10 cellular contexts compared by ENCODE assay signal in genomic region chr17:77464988-77465357, GRCh38.
DNase-seq lines count a peak whose midpoint lies in the region; ATAC-seq and TF ChIP-seq lines count a peak whose summit lies in the region.
"Had no signal": no experiment of that assay in that cellular context is flagged by ENCODE, and none has a peak within 500 bp of the region (broad histone marks: within the 10 kb centered on the region; RNA-seq: fewer than 3 reads in every experiment).

No MANE protein-coding gene starts in this region.

- H3K79me2 ChIP-seq in OCI-LY7 (ENCODE audit: insufficient read depth, low read depth, low read length) = peaks cover 96% of the 10 kb centered on the region

- no peak for DNase-seq in T-helper 1 cell
- DNase-seq in OCI-LY7 (ENCODE audit: low spot score) = no peak
- no peak for DNase-seq in epithelial cell of prostate (ENCODE audit: low read depth, low spot score)
- no peak for DNase-seq in gastrocnemius medialis
- DNase-seq in iPS-NIHi7 (ENCODE audit: extremely low spot score) = no peak
- no peak for DNase-seq in HCEC 1CT
- DNase-seq: 8988T, retina had no signal

- H3K4me3 Mint-ChIP-seq in T-helper 1 cell treated with Interleukin-12 subunit alpha and Interleukin-12 subunit beta and Interleukin-4 antibody, amounts not matched to agents 30 μg/mL and 1 μg/mL, for 36 hours = peak overlapping the region; percentile 62

- no peaks in the 10 kb centered on the region for H3K9me3 ChIP-seq in OCI-LY7 (ENCODE audit: low read length)
- no peaks in the 10 kb centered on the region for H3K9me3 ChIP-seq in gastrocnemius medialis

- peaks cover 97% of the 10 kb centered on the region for H3K4me1 ChIP-seq in OCI-LY7 (ENCODE audit: insufficient read depth, low read length, poor library complexity, severe bottlenecking)
- H3K4me1 ChIP-seq in gastrocnemius medialis = peaks cover 11 to 28% of the 10 kb centered on the region in 2 donors

- ATAC-seq in gastrocnemius medialis = no peak
- no peak for ATAC-seq in HG02981 (IDR thresholded peaks at IDR 0.05; ENCODE audit: unreplicated experiment)

- H3K27me3 Mint-ChIP-seq in T-helper 1 cell treated with Interleukin-12 subunit alpha and Interleukin-12 subunit beta and Interleukin-4 antibody, amounts not matched to agents 30 μg/mL and 1 μg/mL, for 36 hours (ENCODE audit: low read depth) = no peaks in the 10 kb centered on the region

- no TSS peak for BruUV-seq in OCI-LY7 (replicated peaks; lab: Mats Ljungman, UMichigan)

- H3K9me3 Mint-ChIP-seq in T-helper 1 cell treated with Interleukin-12 subunit alpha and Interleukin-12 subunit beta and Interleukin-4 antibody, amounts not matched to agents 30 μg/mL and 1 μg/mL, for 36 hours = peaks cover 3% of the 10 kb centered on the region

- no peaks in the 10 kb centered on the region; the same call in 1 of the 2 replicates for H4K20me1 ChIP-seq in OCI-LY7 (ENCODE audit: insufficient read depth, low read length)

- POLR2A ChIA-PET in OCI-LY7 (lab: Charles Lee) = interaction anchor here (0.7 to 1.4 kb wide), 5 partner anchors 10 to 142 kb away, joined by 3 to 10 read pairs (median 5); no protein-coding TSS in a partner anchor

- H3K4me1 Mint-ChIP-seq in T-helper 1 cell treated with Interleukin-12 subunit alpha and Interleukin-12 subunit beta and Interleukin-4 antibody, amounts not matched to agents 30 μg/mL and 1 μg/mL, for 36 hours (ENCODE audit: low read depth) = peaks cover 67% of the 10 kb centered on the region

- H3K36me3 ChIP-seq in OCI-LY7 (ENCODE audit: insufficient read depth, low read length) (peaks cover 63% of the 10 kb centered on the region), gastrocnemius medialis (no peaks in the 10 kb centered on the region)

- peaks cover 39% of the 10 kb centered on the region for H3K36me3 Mint-ChIP-seq in T-helper 1 cell treated with Interleukin-12 subunit alpha and Interleukin-12 subunit beta and Interleukin-4 antibody, amounts not matched to agents 30 μg/mL and 1 μg/mL, for 36 hours (ENCODE audit: low read depth)

- H3K27ac ChIP-seq in OCI-LY7 (ENCODE audit: low read depth, low read length, poor library complexity, severe bottlenecking) = peak overlapping the region; percentile 95
- peak overlapping the region; percentile 84 for H3K27ac ChIP-seq in epithelial cell of prostate
- H3K27ac ChIP-seq in gastrocnemius medialis = peak overlapping the region in 3 of 4 donors; percentile 21 to 68 (median 54)

- H3K4me3 ChIP-seq in OCI-LY7 (ENCODE audit: low read depth, low read length, poor library complexity, severe bottlenecking) = peak overlapping the region; percentile 52
- H3K4me3 ChIP-seq in gastrocnemius medialis = no peak overlapping the region

- CTCF ChIA-PET in OCI-LY7 (lab: Charles Lee; ENCODE audit: unreplicated experiment) = interaction anchor here (1.0 kb wide), 1 partner anchor 65 kb away, joined by 12 read pairs; no protein-coding TSS in a partner anchor

- no peaks in the 10 kb centered on the region for H3K27me3 ChIP-seq in gastrocnemius medialis

- peak overlapping the region; percentile 80 for H3K27ac Mint-ChIP-seq in T-helper 1 cell treated with Interleukin-12 subunit alpha and Interleukin-12 subunit beta and Interleukin-4 antibody, amounts not matched to agents 30 μg/mL and 1 μg/mL, for 36 hours

- in situ Hi-C loops in gastrocnemius medialis (cut with MboI; ENCODE audit: low sequenced_read_pairs in 4 of 4) = no loop called here

- no peak overlapping the region for H2AFZ ChIP-seq in OCI-LY7 (ENCODE audit: low read length)

- TF ChIP-seq CTCF in OCI-LY7 (conservative IDR thresholded peaks at IDR 0.05; ENCODE audit: low read length) (no peak), gastrocnemius medialis (IDR thresholded peaks at IDR 0.05 in 4 of 5, conservative IDR thresholded peaks at IDR 0.05 in 1 of 5) (no peak)

- peak overlapping the region; percentile 74 for H3K4me2 ChIP-seq in OCI-LY7 (ENCODE audit: low read length)

- H3K9me2 ChIP-seq in OCI-LY7 (ENCODE audit: insufficient read depth, low read length) = no peaks in the 10 kb centered on the region

- intact Hi-C loops in OCI-LY7 (cut with micrococcal nuclease; ENCODE audit: unreplicated experiment) = loop anchor here (1.0 to 10.0 kb wide), 6 partner anchors 14 to 1270 kb away; partner anchors contain the start of genes SEC14L1 and UBALD2
- intact Hi-C loops in gastrocnemius medialis (cut with DNase I; ENCODE audit: low total_unique reads) = no loop called here

- TF ChIP-seq POLR2A in gastrocnemius medialis (IDR thresholded peaks at IDR 0.05) = no peak
